ENCODE assay signal across 21 cellular contexts in genomic region chr11:111566324-111566723, GRCh38. TPM values are rescaled to one million over a fixed set of nuclear protein-coding genes. Genes with fewer than 3 reads are reported as not detected.
A peak's percentile ranks its signal among the peaks of the same experiment; 100 is the strongest.
DNase-seq lines count a peak whose midpoint lies in the region; ATAC-seq, FAIRE-seq and TF ChIP-seq lines count a peak whose summit lies in the region.
"Had no signal": no experiment of that assay in that cellular context is flagged by ENCODE, and none has a peak within 500 bp of the region (broad histone marks: within the 10 kb centered on the region; RNA-seq: fewer than 3 reads in every experiment).

No MANE protein-coding gene starts in this region.

- H3K27ac ChIP-seq in mammary epithelial cell (ENCODE audit: insufficient read depth, low read depth, low read length) (no peak overlapping the region), breast epithelium (no peak overlapping the region), endodermal cell (ENCODE audit: low read depth, low read length) (no peak overlapping the region), vagina (no peak overlapping the region)
- H3K27ac ChIP-seq: C4-2B, SJSA1 had no signal

- 67% methylated on average over 7 of the region's 7 CpGs for WGBS in mammary epithelial cell (ENCODE audit: low coverage, missing lambda C conversion rate)
- 82 to 88% methylated on average over 2 to 7 of the region's 7 CpGs for WGBS in endodermal cell (ENCODE audit: insufficient coverage in 1 of 2, insufficient read length in 1 of 2), 2 experiments

- in situ Hi-C loops in mammary epithelial cell (cut with MboI; ENCODE audit: low sequenced_read_pairs in 2 of 2): loop anchor here (10.0 to 25.0 kb wide), 3 partner anchors 112 to 279 kb away; partner anchors contain the start of gene POU2AF3 (in 1 of the 2)

- H3K4me1 ChIP-seq in mammary epithelial cell (ENCODE audit: insufficient read depth, low read length): peaks cover 15% of the 10 kb centered on the region
- no peaks in the 10 kb centered on the region for H3K4me1 ChIP-seq in breast epithelium
- H3K4me1 ChIP-seq in endodermal cell (ENCODE audit: control insufficient read depth, insufficient read depth, low read length): no peaks in the 10 kb centered on the region
- H3K4me1 ChIP-seq in vagina: peaks cover 6% of the 10 kb centered on the region

- peak overlapping the region; percentile 36 for H2AFZ ChIP-seq in mammary epithelial cell (ENCODE audit: low read depth, low read length)

- DNase-seq in mammary epithelial cell: no peak
- no peak for DNase-seq in breast epithelium (ENCODE audit: low spot score in 2 of 2)
- peak; percentile 21 for DNase-seq in NCI-H69 (lab: John Stamatoyannopoulos, UW)
- no peak for DNase-seq in endodermal cell
- no peak for DNase-seq in RCC 7860 (ENCODE audit: low spot score)
- DNase-seq in vagina (ENCODE audit: extremely low spot score in 2 of 2): no peak
- DNase-seq: DMS 273 treated with DMSO at 0.1 percent for 48 hours, GF-D8, NCI-H1436, NCI-H2081, NCI-H2227 treated with DMSO at 0.1 percent for 48 hours, NCI-H526 treated with DMSO at 0.1 percent for 48 hours, PC-3 had no signal

- no peaks in the 10 kb centered on the region for H3K36me3 Mint-ChIP-seq in endodermal cell (ENCODE audit: low read depth)

- H3K4me2 ChIP-seq in mammary epithelial cell (ENCODE audit: insufficient read depth, low read depth, low read length): no peak overlapping the region

- intact Hi-C loops in mammary epithelial cell (cut with micrococcal nuclease) (no loop called here), breast epithelium (cut with DNase I; ENCODE audit: low total_unique reads) (no loop called here), vagina (cut with DNase I) (no loop called here)

- ATAC-seq in HG03159 (IDR thresholded peaks at IDR 0.05; ENCODE audit: unreplicated experiment): no peak
- ATAC-seq: PC-3 had no signal

- H3K4me1 Mint-ChIP-seq in endodermal cell: peaks cover 9% of the 10 kb centered on the region

- H3K9me3 ChIP-seq in mammary epithelial cell (replicated peaks; ENCODE audit: insufficient read depth, low read length): no peaks in the 10 kb centered on the region
- H3K9me3 ChIP-seq in breast epithelium: no peaks in the 10 kb centered on the region
- H3K9me3 ChIP-seq in endodermal cell (ENCODE audit: control insufficient read depth, low read length): no peaks in the 10 kb centered on the region
- no peaks in the 10 kb centered on the region for H3K9me3 ChIP-seq in vagina
- H3K9me3 ChIP-seq: SJSA1 had no signal

- H4K20me1 ChIP-seq in mammary epithelial cell (ENCODE audit: insufficient read depth, low read length): no peaks in the 10 kb centered on the region

- no peaks in the 10 kb centered on the region for H3K9me3 Mint-ChIP-seq in endodermal cell

- H3K4me3 Mint-ChIP-seq in endodermal cell: no peak overlapping the region

- dilution Hi-C loops in mammary epithelial cell (cut with HindIII; ENCODE audit: low sequenced_read_pairs): no loop called here

- FAIRE-seq in RCC 7860 (lab: Jason Lieb, UNC): no peak
- FAIRE-seq: GM12891 had no signal

- H3K36me3 ChIP-seq in mammary epithelial cell (ENCODE audit: insufficient read depth, low read length): no peaks in the 10 kb centered on the region
- H3K36me3 ChIP-seq in breast epithelium: no peaks in the 10 kb centered on the region
- H3K36me3 ChIP-seq in endodermal cell (ENCODE audit: control insufficient read depth, insufficient read depth, low read length): no peaks in the 10 kb centered on the region
- no peaks in the 10 kb centered on the region for H3K36me3 ChIP-seq in vagina

- TF ChIP-seq CTCF in mammary epithelial cell (conservative IDR thresholded peaks at IDR 0.05 in 1 of 2, IDR thresholded peaks at IDR 0.05 in 1 of 2; ENCODE audit: extremely low read depth in 1 of 2, insufficient read depth in 1 of 2, low read depth in 1 of 2, low read length in 2 of 2) (no peak), breast epithelium (IDR thresholded peaks at IDR 0.05) (no peak), endodermal cell (conservative IDR thresholded peaks at IDR 0.05) (peak; percentile 59), vagina (IDR thresholded peaks at IDR 0.05) (no peak)

- CTCF ChIA-PET in mammary epithelial cell (lab: Charles Lee; ENCODE audit: low non-redundant PET): no interaction called here

- no TSS peak for BruUV-seq in mammary epithelial cell (replicated peaks; lab: Mats Ljungman, UMichigan)

- H3K79me2 ChIP-seq in mammary epithelial cell (ENCODE audit: insufficient read depth, low read length): no peaks in the 10 kb centered on the region

- no peak overlapping the region for H3K4me3 ChIP-seq in mammary epithelial cell (replicated peaks in 1 of 3; ENCODE audit: insufficient read depth in 1 of 3, low read depth in 2 of 3, low read length in 3 of 3)
- H3K4me3 ChIP-seq in breast epithelium: no peak overlapping the region
- no peak overlapping the region for H3K4me3 ChIP-seq in endodermal cell (ENCODE audit: low read length)
- no peak overlapping the region for H3K4me3 ChIP-seq in vagina
- H3K4me3 ChIP-seq: SJSA1 had no signal

- H3K27me3 Mint-ChIP-seq in endodermal cell (ENCODE audit: insufficient read depth): no peaks in the 10 kb centered on the region

- H3K9ac ChIP-seq in mammary epithelial cell (ENCODE audit: insufficient read depth, low read length) (no peak overlapping the region), endodermal cell (ENCODE audit: extremely low read depth, low read length, poor library complexity, severe bottlenecking) (no peak overlapping the region)

- no peaks in the 10 kb centered on the region for H3K27me3 ChIP-seq in mammary epithelial cell (ENCODE audit: insufficient read depth, low read length)
- no peaks in the 10 kb centered on the region for H3K27me3 ChIP-seq in breast epithelium
- H3K27me3 ChIP-seq in endodermal cell (ENCODE audit: control insufficient read depth, insufficient read depth, low read length, poor library complexity, severe bottlenecking): no peaks in the 10 kb centered on the region
- H3K27me3 ChIP-seq in vagina: no peaks in the 10 kb centered on the region
- H3K27me3 ChIP-seq: SJSA1 had no signal

- H3K27ac Mint-ChIP-seq in endodermal cell: no peak overlapping the region

- TF ChIP-seq POLR2A in breast epithelium (IDR thresholded peaks at IDR 0.05): no peak
- TF ChIP-seq POLR2A in vagina (IDR thresholded peaks at IDR 0.05): no peak

RNA-seq across cellular contexts. Expression of gene LAYN, which starts 25.8 kb away (rescaled TPM):
- 10 to 100 TPM in 1 of 2 donors, under 1 TPM in 1; 0.56 to 16.5 TPM for total RNA-seq in mammary epithelial cell
- 6.0 TPM for polyA plus RNA-seq in mammary epithelial cell
- polyA minus RNA-seq in mammary epithelial cell: 15.6 TPM
- 10 to 100 TPM in 2 of 3 donors, 1 to 10 TPM in 1; 2.1 to 21.3 (median 19.9) TPM for total RNA-seq in breast epithelium
- total RNA-seq in endodermal cell: 1 to 10 TPM; 1.1 to 1.5 TPM
- polyA plus RNA-seq in endodermal cell (2013, experiment 1 of 2): 3.4 TPM
- 1.6 TPM for polyA plus RNA-seq in endodermal cell (2013, experiment 2 of 2)
- 22.3 TPM for total RNA-seq in vagina
- total RNA-seq: HT-29 had no signal

RNA-seq across cellular contexts. Expression of gene SIK2, which starts 35.9 kb away (rescaled TPM):
- 10 to 100 TPM; 15.9 to 17.0 TPM for total RNA-seq in mammary epithelial cell
- 13.7 TPM for polyA plus RNA-seq in mammary epithelial cell
- 24.2 TPM for polyA minus RNA-seq in mammary epithelial cell
- 10 to 100 TPM; 19.0 to 56.6 (median 30.7) TPM for total RNA-seq in breast epithelium
- total RNA-seq in endodermal cell: 10 to 100 TPM; 13.2 to 13.4 TPM
- 16.6 TPM for polyA plus RNA-seq in endodermal cell (2013, experiment 1 of 2)
- 12.8 TPM for polyA plus RNA-seq in endodermal cell (2013, experiment 2 of 2)
- total RNA-seq in vagina: 16.7 TPM

RNA-seq across cellular contexts. Expression of gene HOATZ, which starts 51.7 kb away (rescaled TPM):
- total RNA-seq in mammary epithelial cell (not detected), breast epithelium (not detected), endodermal cell (under 1 TPM in 1 of 2 donors, not detected in 1; 0.89 TPM), vagina (not detected)
- polyA plus RNA-seq in mammary epithelial cell: not detected
- polyA minus RNA-seq in mammary epithelial cell: not detected
- polyA plus RNA-seq in endodermal cell (2013, experiment 1 of 2): 0.36 TPM
- polyA plus RNA-seq in endodermal cell (2013, experiment 2 of 2): 0.41 TPM
- total RNA-seq: Daoy, H4, HT-29, PC-3, SJSA1 had no signal

RNA-seq across cellular contexts. Expression of gene BTG4, which starts 54.1 kb away (rescaled TPM):
- total RNA-seq in mammary epithelial cell: not detected
- 0.23 TPM for polyA plus RNA-seq in mammary epithelial cell
- polyA minus RNA-seq in mammary epithelial cell: not detected
- not detected for total RNA-seq in breast epithelium
- not detected for total RNA-seq in endodermal cell
- polyA plus RNA-seq in endodermal cell (2013, experiment 1 of 2): not detected
- polyA plus RNA-seq in endodermal cell (2013, experiment 2 of 2): not detected
- not detected for total RNA-seq in vagina
- total RNA-seq: A673, Daoy, HT-29, PC-3, SJSA1 had no signal
